ENCODE assay signal across 18 cellular contexts in the genomic region with DNA sequence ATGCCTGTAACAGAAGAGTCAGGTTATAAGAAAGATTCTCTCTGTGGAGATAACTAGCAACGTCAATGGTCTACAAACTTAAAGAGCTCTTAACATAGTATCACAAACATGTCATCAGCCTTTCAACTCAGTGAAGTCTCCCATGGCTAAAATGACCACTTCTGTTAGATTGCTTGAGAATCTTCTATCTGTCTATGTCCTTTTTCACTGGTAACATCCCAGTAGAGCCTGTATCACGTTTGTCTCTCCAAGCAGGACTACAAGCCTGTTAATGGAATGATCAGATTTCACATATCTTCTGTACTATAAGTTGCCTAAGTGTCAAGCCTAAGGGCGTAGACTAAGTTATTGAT. TPM values are rescaled to one million over a fixed set of nuclear protein-coding genes. Genes with fewer than 3 reads are reported as not detected.
DNase-seq lines count a peak whose midpoint lies in the region; TF ChIP-seq lines count a peak whose summit lies in the region.
"Had no signal": no experiment of that assay in that cellular context is flagged by ENCODE, and none has a peak within 500 bp of the region (broad histone marks: within the 10 kb centered on the region; RNA-seq: fewer than 3 reads in every experiment).

No MANE protein-coding gene starts in this region.

- TF ChIP-seq POLR2A in stomach (IDR thresholded peaks at IDR 0.05): no peak

- H3K27me3 ChIP-seq in endocrine pancreas (ENCODE audit: control insufficient read depth, insufficient read depth, low read length) (no peaks in the 10 kb centered on the region), tibial artery (no peaks in the 10 kb centered on the region), stomach (no peaks in the 10 kb centered on the region)

- no peak overlapping the region for H3K27ac Mint-ChIP-seq in type B pancreatic cell
- H3K27ac Mint-ChIP-seq: CD4-positive, alpha-beta T cell had no signal

- peak; percentile 20 for DNase-seq in NCI-H748 (lab: John Stamatoyannopoulos, UW; ENCODE audit: unreplicated experiment)
- no peak for DNase-seq in NCI-H748 treated with DMSO at 0.1 percent for 48 hours (lab: John Stamatoyannopoulos, UW)
- no peak for DNase-seq in tibial artery
- no peak for DNase-seq in GM19238 (ENCODE audit: insufficient read length, low spot score)
- no peak for DNase-seq in type B pancreatic cell (ENCODE audit: extremely low spot score, unreplicated experiment)
- DNase-seq in stomach: no peak
- DNase-seq: activated CD4-positive, CD25-positive, alpha-beta regulatory T cell treated with anti-CD3 and anti-CD28 coated beads, Interleukin-2, amount 50 U/mL, for 72 hours; activated naive CD4-positive, alpha-beta T cell; CD4-positive, alpha-beta T cell; left colon; naive B cell; NCI-H2171; SIG-M5; stimulated activated CD4-positive, alpha-beta T cell treated with anti-CD3 and anti-CD28 coated beads, Interleukin-12 subunit alpha, Interleukin-12 subunit beta, amount 100 ng/mL, for 4 hours; stimulated activated naive CD4-positive, alpha-beta T cell; T-helper 9 cell had no signal

- H3K9me3 ChIP-seq in endocrine pancreas (ENCODE audit: control insufficient read depth, low read length) (no peaks in the 10 kb centered on the region), mesodermal cell (ENCODE audit: control insufficient read depth, low read length) (no peaks in the 10 kb centered on the region), tibial artery (no peaks in the 10 kb centered on the region), stomach (no peaks in the 10 kb centered on the region)

- TF ChIP-seq CTCF in tibial artery (IDR thresholded peaks at IDR 0.05) (no peak), type B pancreatic cell (conservative IDR thresholded peaks at IDR 0.05) (no peak), stomach (IDR thresholded peaks at IDR 0.05) (no peak)

- H3K4me3 ChIP-seq in endocrine pancreas (ENCODE audit: control insufficient read depth, insufficient read depth, low read length) (peak overlapping the region; percentile 47), mesodermal cell (ENCODE audit: extremely low read depth, insufficient read depth, low read length, poor library complexity, severe bottlenecking) (no peak overlapping the region), tibial artery (no peak overlapping the region), stomach (no peak overlapping the region)

- intact Hi-C loops in tibial artery (cut with DNase I; ENCODE audit: low total_unique reads): no loop called here
- intact Hi-C loops in stomach (cut with DNase I; ENCODE audit: low total_unique reads): no loop called here

- TF ChIP-seq EP300 in stomach (IDR thresholded peaks at IDR 0.05): no peak

- no peak overlapping the region for H3K9ac ChIP-seq in endocrine pancreas (ENCODE audit: control insufficient read depth, insufficient read depth, low read length)

- peaks cover 3% of the 10 kb centered on the region for H3K4me1 Mint-ChIP-seq in type B pancreatic cell (ENCODE audit: unreplicated experiment)
- H3K4me1 Mint-ChIP-seq: naive B cell had no signal

- H3K4me3 Mint-ChIP-seq in type B pancreatic cell: no peak overlapping the region
- H3K4me3 Mint-ChIP-seq: CD4-positive, alpha-beta T cell; naive B cell had no signal

- H3K36me3 ChIP-seq in endocrine pancreas (ENCODE audit: control insufficient read depth, insufficient read depth, low read length) (no peaks in the 10 kb centered on the region), mesodermal cell (ENCODE audit: control insufficient read depth, insufficient read depth, low read length) (no peaks in the 10 kb centered on the region), tibial artery (no peaks in the 10 kb centered on the region), stomach (no peaks in the 10 kb centered on the region)

- H3K4me1 ChIP-seq in endocrine pancreas (ENCODE audit: control insufficient read depth, insufficient read depth, low read length) (peaks cover 36% of the 10 kb centered on the region), mesodermal cell (ENCODE audit: control insufficient read depth, insufficient read depth, low read length, poor library complexity, severe bottlenecking) (no peaks in the 10 kb centered on the region), tibial artery (peaks cover 0 to 21% (median 8%) of the 10 kb centered on the region in 4 donors), stomach (peaks cover 0 to 13% (median 6%) of the 10 kb centered on the region in 4 donors)

- H3K9me3 Mint-ChIP-seq in type B pancreatic cell: no peaks in the 10 kb centered on the region
- H3K9me3 Mint-ChIP-seq: CD4-positive, alpha-beta T cell; naive B cell had no signal

- no peaks in the 10 kb centered on the region for H3K36me3 Mint-ChIP-seq in type B pancreatic cell
- H3K36me3 Mint-ChIP-seq: naive B cell had no signal

- H3K27me3 Mint-ChIP-seq in type B pancreatic cell: no peaks in the 10 kb centered on the region
- H3K27me3 Mint-ChIP-seq: CD4-positive, alpha-beta T cell; naive B cell had no signal

- WGBS in mesodermal cell (ENCODE audit: insufficient coverage in 2 of 2), 2 experiments: 20% methylated on average over 1 of the region's 3 CpGs; no CpG with 5 or more reads in 1 of the 2 experiments
- WGBS in stomach, 5 donors: 70 to 76% (median 74%) methylated on average over 3 of the region's 3 CpGs

- H3K27ac ChIP-seq in mesodermal cell (ENCODE audit: low read depth, low read length, severe bottlenecking): peak overlapping the region; percentile 68
- H3K27ac ChIP-seq in tibial artery: peak overlapping the region; percentile 39 to 56
- H3K27ac ChIP-seq in stomach: peak overlapping the region in 1 of 5 donors; percentile 18

RNA-seq across cellular contexts. Expression of a gene that starts 50.7 kb away (rescaled TPM):
- polyA plus RNA-seq in mesodermal cell (2013, experiment 1 of 2): 10.4 TPM
- polyA plus RNA-seq in mesodermal cell (2013, experiment 2 of 2): 10.8 TPM
- total RNA-seq in type B pancreatic cell (ENCODE audit: low replicate concordance) (7.1 and 9.4 TPM in 2 replicates), stomach (10 to 100 TPM in 3 of 5 donors, 1 to 10 TPM in 2; 3.5 to 87.5 (median 17.2) TPM)
- 1 to 10 TPM in 2 of 3 donors, under 1 TPM in 1; 0.93 to 1.4 (median 1.1) TPM for polyA plus RNA-seq in stomach
